ENCODE assay signal across 8 cellular contexts in genomic region chr20:47663354-47664067, GRCh38.
A peak's percentile ranks its signal among the peaks of the same experiment; 100 is the strongest.
DNase-seq lines count a peak whose midpoint lies in the region; ATAC-seq lines count a peak whose summit lies in the region.

No MANE protein-coding gene starts in this region.

- no peaks in the 10 kb centered on the region for H3K36me3 Mint-ChIP-seq in T-helper 17 cell (ENCODE audit: low read depth)

- H3K27me3 Mint-ChIP-seq in T-helper 17 cell, result no peaks in the 10 kb centered on the region

- ATAC-seq in T-helper 17 cell (peak; percentile 86), left ventricle myocardium superior (peak; percentile 83), sciatic nerve (peak; percentile 90), GM19035 (IDR thresholded peaks at IDR 0.05; ENCODE audit: unreplicated experiment) (no peak)

- DNase-seq in DMS153 treated with DMSO at 0.1 percent for 48 hours (lab: John Stamatoyannopoulos, UW; ENCODE audit: unreplicated experiment), result peak; percentile 67
- DNase-seq in DMS153 (lab: John Stamatoyannopoulos, UW), result no peak
- DNase-seq in NCI-H1092 treated with DMSO at 0.1 percent for 48 hours (lab: John Stamatoyannopoulos, UW), result peak; percentile 40
- DNase-seq in T-helper 17 cell, result peak; percentile 47 to 72 (median 54)
- DNase-seq in amniotic epithelial cell (ENCODE audit: low read depth), result peak; percentile 58
- DNase-seq in left ventricle myocardium superior, result peak; percentile 83
- peak; percentile 89 for DNase-seq in sciatic nerve (ENCODE audit: low spot score)

- intact Hi-C loops in left ventricle myocardium superior (cut with micrococcal nuclease) (loop anchor here (5.0 kb wide), 1 partner anchor 959 kb away; no protein-coding TSS in a partner anchor), sciatic nerve (cut with DNase I) (loop anchor here (5.0 kb wide), 1 partner anchor 959 kb away; no protein-coding TSS in a partner anchor)

- H3K9me3 ChIP-seq in T-helper 17 cell (ENCODE audit: control insufficient read depth, low read length, poor library complexity, severe bottlenecking), result no peaks in the 10 kb centered on the region

- H3K27ac Mint-ChIP-seq in T-helper 17 cell, result no peak overlapping the region

- H3K4me3 Mint-ChIP-seq in T-helper 17 cell, result peak overlapping the region; percentile 21

- H3K4me1 Mint-ChIP-seq in T-helper 17 cell, result peaks cover 8% of the 10 kb centered on the region
